ENCODE assay signal across 31 cellular contexts in genomic region chr12:112879191-112879705, GRCh38.
"Had no signal": no experiment of that assay in that cellular context is flagged by ENCODE, and none has a peak within 500 bp of the region (broad histone marks: within the 10 kb centered on the region; RNA-seq: fewer than 3 reads in every experiment).

No MANE protein-coding gene starts in this region.

- H3K9me3 ChIP-seq: ascending aorta, breast epithelium, esophagus squamous epithelium, gastroesophageal sphincter had no signal

- H3K4me1 Mint-ChIP-seq: activated CD4-positive, alpha-beta T cell treated with anti-CD3 and anti-CD28 coated beads for 36 hours; activated CD4-positive, alpha-beta T cell treated with anti-CD3 and anti-CD28 coated beads, Interleukin-2, amount 10 ng/mL, durations not matched to agents 24 days and 14 days; activated naive CD4-positive, alpha-beta T cell treated with anti-CD3 and anti-CD28 coated beads, Interleukin-2, amount 10 ng/mL, durations not matched to agents 7 days and 5 days; activated naive CD8-positive, alpha-beta T cell treated with anti-CD3 and anti-CD28 coated beads, Interleukin-2, amount 10 ng/mL, durations not matched to agents 7 days and 5 days; brain; central memory CD8-positive, alpha-beta T cell had no signal

- H3K36me3 Mint-ChIP-seq: activated CD4-positive, alpha-beta memory T cell treated with anti-CD3 and anti-CD28 coated beads for 36 hours; activated naive CD4-positive, alpha-beta T cell treated with anti-CD3 and anti-CD28 coated beads, Interleukin-2, amount 10 ng/mL, durations not matched to agents 7 days and 5 days; activated naive CD4-positive, alpha-beta T cell treated with anti-CD3 and anti-CD28 coated beads, Interleukin-2, amount 50 U/mL, for 72 hours; activated naive CD8-positive, alpha-beta T cell treated with anti-CD3 and anti-CD28 coated beads, Interleukin-2, amount 10 ng/mL, durations not matched to agents 7 days and 5 days; brain had no signal

- H3K4me3 ChIP-seq: ascending aorta, breast epithelium, esophagus squamous epithelium, gastroesophageal sphincter had no signal

- ATAC-seq: activated CD4-positive, alpha-beta T cell treated with anti-CD3 and anti-CD28 coated beads for 36 hours; activated naive CD4-positive, alpha-beta T cell treated with anti-CD3 and anti-CD28 coated beads, Interleukin-2, amount 50 U/mL, for 72 hours; activated T-cell treated with anti-CD3 and anti-CD28 coated beads, Interleukin-2, amount 50 U/mL, for 72 hours; effector memory CD8-positive, alpha-beta T cell; gastroesophageal sphincter; T-helper 17 cell had no signal

- H3K4me3 Mint-ChIP-seq: activated CD4-positive, alpha-beta memory T cell treated with anti-CD3 and anti-CD28 coated beads for 36 hours; activated CD4-positive, alpha-beta T cell treated with anti-CD3 and anti-CD28 coated beads for 36 hours; activated CD4-positive, alpha-beta T cell treated with anti-CD3 and anti-CD28 coated beads, Interleukin-2, amount 10 ng/mL, durations not matched to agents 24 days and 14 days; activated naive CD4-positive, alpha-beta T cell treated with anti-CD3 and anti-CD28 coated beads, Interleukin-2, amount 10 ng/mL, durations not matched to agents 7 days and 5 days; activated naive CD8-positive, alpha-beta T cell treated with anti-CD3 and anti-CD28 coated beads, Interleukin-2, amount 10 ng/mL, durations not matched to agents 7 days and 5 days; activated T-cell treated with anti-CD3 and anti-CD28 coated beads, Interleukin-2, amount 50 U/mL, for 24 hours; activated T-cell treated with anti-CD3 and anti-CD28 coated beads, Interleukin-2, amount 50 U/mL, for 72 hours; brain; central memory CD8-positive, alpha-beta T cell; effector memory CD8-positive, alpha-beta T cell; T-helper 17 cell; T-helper 2 cell treated with Interferon-gamma antibody and Interleukin-4, amounts not matched to agents 5 μg/mL and 100 μg/mL, for 36 hours had no signal

- DNase-seq: activated CD4-positive, alpha-beta memory T cell treated with anti-CD3 and anti-CD28 coated beads for 36 hours; activated CD4-positive, alpha-beta T cell treated with anti-CD3 and anti-CD28 coated beads for 36 hours; activated CD4-positive, alpha-beta T cell treated with anti-CD3 and anti-CD28 coated beads, Interleukin-2, amount 10 ng/mL, durations not matched to agents 24 days and 14 days; activated CD4-positive, CD25-positive, alpha-beta regulatory T cell; activated CD4-positive, CD25-positive, alpha-beta regulatory T cell treated with anti-CD3 and anti-CD28 coated beads, Interleukin-2, amount 50 U/mL, for 72 hours; activated CD8-positive, alpha-beta memory T cell treated with anti-CD3 and anti-CD28 coated beads, Interleukin-2, amount 50 U/mL, for 48 hours; activated gamma-delta T cell; activated naive CD4-positive, alpha-beta T cell; activated naive CD4-positive, alpha-beta T cell treated with anti-CD3 and anti-CD28 coated beads, Interleukin-2, amount 10 ng/mL, durations not matched to agents 7 days and 5 days; activated naive CD8-positive, alpha-beta T cell treated with anti-CD3 and anti-CD28 coated beads, Interleukin-2, amount 10 ng/mL, durations not matched to agents 7 days and 5 days; activated T-cell treated with anti-CD3 and anti-CD28 coated beads for 4 hours; activated T-cell treated with anti-CD3 and anti-CD28 coated beads, Interleukin-2, amount 50 U/mL, for 24 hours; activated T-cell treated with anti-CD3 and anti-CD28 coated beads, Interleukin-2, amount 50 U/mL, for 72 hours; cortex of kidney; dermis blood vessel endothelial cell; effector CD4-positive, alpha-beta T cell; effector memory CD8-positive, alpha-beta T cell; esophagus squamous epithelium; foreskin melanocyte; head of caudate nucleus; hippocampal formation; T-helper 17 cell; T1000 had no signal

- H3K27ac Mint-ChIP-seq: activated CD4-positive, alpha-beta memory T cell treated with anti-CD3 and anti-CD28 coated beads for 36 hours; activated CD4-positive, alpha-beta T cell treated with anti-CD3 and anti-CD28 coated beads for 36 hours; activated CD4-positive, alpha-beta T cell treated with anti-CD3 and anti-CD28 coated beads, Interleukin-2, amount 10 ng/mL, durations not matched to agents 24 days and 14 days; activated naive CD4-positive, alpha-beta T cell treated with anti-CD3 and anti-CD28 coated beads, Interleukin-2, amount 10 ng/mL, durations not matched to agents 7 days and 5 days; activated naive CD4-positive, alpha-beta T cell treated with anti-CD3 and anti-CD28 coated beads, Interleukin-2, amount 50 U/mL, for 72 hours; activated naive CD8-positive, alpha-beta T cell treated with anti-CD3 and anti-CD28 coated beads, Interleukin-2, amount 10 ng/mL, durations not matched to agents 7 days and 5 days; activated T-cell treated with anti-CD3 and anti-CD28 coated beads, Interleukin-2, amount 50 U/mL, for 24 hours; brain; effector memory CD8-positive, alpha-beta T cell; T-helper 17 cell; T-helper 2 cell treated with Interferon-gamma antibody and Interleukin-4, amounts not matched to agents 5 μg/mL and 100 μg/mL, for 36 hours had no signal

- H3K9me3 Mint-ChIP-seq: activated CD4-positive, alpha-beta memory T cell treated with anti-CD3 and anti-CD28 coated beads for 36 hours; activated CD4-positive, alpha-beta T cell treated with anti-CD3 and anti-CD28 coated beads, Interleukin-2, amount 10 ng/mL, durations not matched to agents 24 days and 14 days; activated naive CD4-positive, alpha-beta T cell treated with anti-CD3 and anti-CD28 coated beads, Interleukin-2, amount 10 ng/mL, durations not matched to agents 7 days and 5 days; activated naive CD4-positive, alpha-beta T cell treated with anti-CD3 and anti-CD28 coated beads, Interleukin-2, amount 50 U/mL, for 72 hours; activated naive CD8-positive, alpha-beta T cell treated with anti-CD3 and anti-CD28 coated beads, Interleukin-2, amount 10 ng/mL, durations not matched to agents 7 days and 5 days; activated T-cell treated with anti-CD3 and anti-CD28 coated beads, Interleukin-2, amount 50 U/mL, for 24 hours; activated T-cell treated with anti-CD3 and anti-CD28 coated beads, Interleukin-2, amount 50 U/mL, for 72 hours; brain; central memory CD8-positive, alpha-beta T cell; effector memory CD8-positive, alpha-beta T cell; T-helper 2 cell treated with Interferon-gamma antibody and Interleukin-4, amounts not matched to agents 5 μg/mL and 100 μg/mL, for 36 hours had no signal

- H3K4me1 ChIP-seq: ascending aorta, breast epithelium, esophagus squamous epithelium, gastroesophageal sphincter had no signal

- H3K27ac ChIP-seq: ascending aorta, breast epithelium, epithelial cell of prostate, esophagus squamous epithelium, gastroesophageal sphincter had no signal

- H3K36me3 ChIP-seq: ascending aorta, breast epithelium, esophagus squamous epithelium, gastroesophageal sphincter had no signal
